Comparison of ENCODE assay signal across 1 cellular context in the genomic region with DNA sequence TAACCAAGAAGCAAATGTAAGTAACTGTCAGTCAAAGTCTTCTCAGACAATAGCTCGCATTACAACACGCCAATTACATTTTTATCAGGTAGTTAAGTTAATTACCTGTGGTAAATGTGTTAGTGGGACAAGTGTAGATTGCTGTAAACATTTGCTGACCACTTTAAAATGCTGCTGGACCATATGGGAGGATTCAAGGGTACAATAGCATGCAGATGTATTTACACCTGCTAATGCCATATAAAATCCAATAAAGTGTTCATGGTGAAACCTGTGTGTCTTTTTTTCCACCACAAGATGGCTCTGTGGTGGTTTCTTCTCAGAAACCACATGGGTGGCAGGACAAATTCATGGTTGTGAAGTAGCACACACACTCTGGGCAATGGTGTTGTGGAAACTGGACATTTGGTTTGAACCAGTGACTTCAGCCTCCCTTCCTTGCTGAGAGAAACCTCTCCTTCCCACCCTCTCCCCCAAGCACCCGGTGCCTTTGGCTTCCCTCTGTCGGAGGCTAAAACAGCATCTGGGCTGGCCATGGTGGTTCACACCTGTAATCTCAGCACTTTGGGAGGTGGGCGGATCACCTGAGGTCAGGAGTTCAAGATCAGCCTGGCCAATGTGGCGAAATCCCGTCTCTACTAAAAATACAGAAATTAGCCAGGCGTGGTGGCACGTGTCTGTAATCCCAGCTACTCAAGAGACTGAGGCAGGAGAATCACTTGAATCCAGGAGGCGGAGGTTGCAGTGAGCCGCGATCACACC.
TF ChIP-seq lines count a peak whose summit lies in the region.

No MANE protein-coding gene starts in this region.

TF ChIP-seq in HEK293, 187 proteins besides CTCF, POLR2A, EP300 and RAD21 (continued from another document):
- TF ChIP-seq, protein P1, sequence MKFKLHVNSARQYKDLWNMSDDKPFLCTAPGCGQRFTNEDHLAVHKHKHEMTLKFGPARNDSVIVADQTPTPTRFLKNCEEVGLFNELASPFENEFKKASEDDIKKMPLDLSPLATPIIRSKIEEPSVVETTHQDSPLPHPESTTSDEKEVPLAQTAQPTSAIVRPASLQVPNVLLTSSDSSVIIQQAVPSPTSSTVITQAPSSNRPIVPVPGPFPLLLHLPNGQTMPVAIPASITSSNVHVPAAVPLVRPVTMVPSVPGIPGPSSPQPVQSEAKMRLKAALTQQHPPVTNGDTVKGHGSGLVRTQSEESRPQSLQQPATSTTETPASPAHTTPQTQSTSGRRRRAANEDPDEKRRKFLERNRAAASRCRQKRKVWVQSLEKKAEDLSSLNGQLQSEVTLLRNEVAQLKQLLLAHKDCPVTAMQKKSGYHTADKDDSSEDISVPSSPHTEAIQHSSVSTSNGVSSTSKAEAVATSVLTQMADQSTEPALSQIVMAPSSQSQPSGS (tag by site-specific recombination; IDR thresholded peaks at IDR 0.05; ENCODE audit: low read depth): no peak
- TF ChIP-seq, protein P2, sequence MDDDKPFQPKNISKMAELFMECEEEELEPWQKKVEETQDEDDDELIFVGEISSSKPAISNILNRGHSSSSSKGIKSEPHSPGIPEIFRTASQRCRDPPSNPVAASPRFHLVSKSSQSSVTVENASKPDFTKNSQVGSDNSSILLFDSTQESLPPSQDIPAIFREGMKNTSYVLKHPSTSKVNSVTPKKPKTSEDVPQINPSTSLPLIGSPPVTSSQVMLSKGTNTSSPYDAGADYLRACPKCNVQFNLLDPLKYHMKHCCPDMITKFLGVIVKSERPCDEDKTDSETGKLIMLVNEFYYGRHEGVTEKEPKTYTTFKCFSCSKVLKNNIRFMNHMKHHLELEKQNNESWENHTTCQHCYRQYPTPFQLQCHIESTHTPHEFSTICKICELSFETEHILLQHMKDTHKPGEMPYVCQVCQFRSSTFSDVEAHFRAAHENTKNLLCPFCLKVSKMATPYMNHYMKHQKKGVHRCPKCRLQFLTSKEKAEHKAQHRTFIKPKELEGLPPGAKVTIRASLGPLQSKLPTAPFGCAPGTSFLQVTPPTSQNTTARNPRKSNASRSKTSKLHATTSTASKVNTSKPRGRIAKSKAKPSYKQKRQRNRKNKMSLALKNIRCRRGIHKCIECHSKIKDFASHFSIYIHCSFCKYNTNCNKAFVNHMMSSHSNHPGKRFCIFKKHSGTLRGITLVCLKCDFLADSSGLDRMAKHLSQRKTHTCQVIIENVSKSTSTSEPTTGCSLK (tag by site-specific recombination; IDR thresholded peaks at IDR 0.05): no peak
- TF ChIP-seq, protein P3, sequence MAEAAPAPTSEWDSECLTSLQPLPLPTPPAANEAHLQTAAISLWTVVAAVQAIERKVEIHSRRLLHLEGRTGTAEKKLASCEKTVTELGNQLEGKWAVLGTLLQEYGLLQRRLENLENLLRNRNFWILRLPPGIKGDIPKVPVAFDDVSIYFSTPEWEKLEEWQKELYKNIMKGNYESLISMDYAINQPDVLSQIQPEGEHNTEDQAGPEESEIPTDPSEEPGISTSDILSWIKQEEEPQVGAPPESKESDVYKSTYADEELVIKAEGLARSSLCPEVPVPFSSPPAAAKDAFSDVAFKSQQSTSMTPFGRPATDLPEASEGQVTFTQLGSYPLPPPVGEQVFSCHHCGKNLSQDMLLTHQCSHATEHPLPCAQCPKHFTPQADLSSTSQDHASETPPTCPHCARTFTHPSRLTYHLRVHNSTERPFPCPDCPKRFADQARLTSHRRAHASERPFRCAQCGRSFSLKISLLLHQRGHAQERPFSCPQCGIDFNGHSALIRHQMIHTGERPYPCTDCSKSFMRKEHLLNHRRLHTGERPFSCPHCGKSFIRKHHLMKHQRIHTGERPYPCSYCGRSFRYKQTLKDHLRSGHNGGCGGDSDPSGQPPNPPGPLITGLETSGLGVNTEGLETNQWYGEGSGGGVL (tag by site-specific recombination; IDR thresholded peaks at IDR 0.05): no peak
- TF ChIP-seq ZNF692 (tag by site-specific recombination; IDR thresholded peaks at IDR 0.05) (no peak), PRDM6 (tag by site-specific recombination; IDR thresholded peaks at IDR 0.05) (0 out of 2 replicates have a peak, but pooled peaks have one; percentile 11), PRDM10 (tag by site-specific recombination; IDR thresholded peaks at IDR 0.05) (peak; percentile 57; the same call in 1 of the 2 replicates)
